ENCODE assay signal across 11 cellular contexts in the genomic region with DNA sequence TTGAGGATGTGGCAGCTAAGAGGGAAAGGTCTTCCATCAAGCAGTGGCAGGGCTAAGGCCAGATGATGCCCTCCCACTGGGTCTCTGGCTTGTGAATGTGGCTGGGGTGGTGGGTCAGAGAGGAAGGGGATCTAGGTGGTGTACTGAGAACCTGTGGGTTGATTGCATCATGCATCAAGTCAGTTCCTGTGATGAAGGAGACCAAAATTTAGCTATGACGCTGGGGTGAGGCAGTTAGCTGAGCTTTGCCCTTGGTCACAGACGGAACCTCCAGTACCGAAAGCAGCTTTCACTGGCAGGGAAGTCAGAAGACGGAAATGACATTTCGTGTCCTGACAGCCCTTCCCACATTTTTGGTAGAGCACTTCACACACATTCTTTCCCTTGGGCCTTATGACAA. TPM values are rescaled to one million over a fixed set of nuclear protein-coding genes. Genes with fewer than 3 reads are reported as not detected.
DNase-seq lines count a peak whose midpoint lies in the region; ATAC-seq, FAIRE-seq and TF ChIP-seq lines count a peak whose summit lies in the region.
"Had no signal": no experiment of that assay in that cellular context is flagged by ENCODE, and none has a peak within 500 bp of the region (broad histone marks: within the 10 kb centered on the region; RNA-seq: fewer than 3 reads in every experiment).

No MANE protein-coding gene starts in this region.

- no peak overlapping the region for H2AFZ ChIP-seq in HepG2 (ENCODE audit: low read length)

- H3K9ac ChIP-seq in HepG2 (ENCODE audit: insufficient read depth, low read depth, low read length): no peak overlapping the region
- peak overlapping the region in 2 of 5 donors; percentile 54 to 59 for H3K9ac ChIP-seq in subcutaneous abdominal adipose tissue (ENCODE audit: low read length in 5 of 5)

- ATAC-seq in activated naive CD8-positive, alpha-beta T cell treated with anti-CD3 and anti-CD28 coated beads, Interleukin-2, amount 50 U/mL, for 24 hours: no peak
- ATAC-seq in HepG2 (no peak), GM21526 (IDR thresholded peaks at IDR 0.05; ENCODE audit: low FRiP score, unreplicated experiment) (no peak), left colon (no peak)

- H3K27ac ChIP-seq in HepG2 (ENCODE audit: extremely low read length, insufficient read depth, low read length) (no peak overlapping the region), subcutaneous abdominal adipose tissue (ENCODE audit: low read depth, low read length) (peak overlapping the region; percentile 90)

- POLR2A ChIA-PET in HepG2 (lab: Yijun Ruan, JAX): no interaction called here

- H3K79me2 ChIP-seq in HepG2 (ENCODE audit: insufficient read depth, low read length): no peaks in the 10 kb centered on the region

- CTCF ChIA-PET in HepG2 (lab: Yijun Ruan, JAX; ENCODE audit: low intra/inter-chr PET ratio, low total read pairs): no interaction called here

- peak overlapping the region; percentile 83 for H3K27ac Mint-ChIP-seq in activated naive CD8-positive, alpha-beta T cell treated with anti-CD3 and anti-CD28 coated beads, Interleukin-2, amount 50 U/mL, for 24 hours

- no peaks in the 10 kb centered on the region for H4K20me1 ChIP-seq in HepG2 (ENCODE audit: insufficient read depth, low read length)

- no peak overlapping the region for H3K4me3 ChIP-seq in HepG2 (replicated peaks in 1 of 3; ENCODE audit: insufficient read depth in 1 of 3, low read depth in 2 of 3, low read length in 3 of 3)
- H3K4me3 ChIP-seq in subcutaneous abdominal adipose tissue (ENCODE audit: low read depth in 1 of 5, low read length in 5 of 5): peak overlapping the region in 1 of 5 donors; percentile 11

- 97% methylated on average over 5 of the region's 5 CpGs for WGBS in HepG2 (ENCODE audit: low lambda C conversion rate)

- TF ChIP-seq CTCF in HepG2 (CRISPR knock-in tag; IDR thresholded peaks at IDR 0.05): no peak

- TF ChIP-seq POLR2A in HepG2 (IDR thresholded peaks at IDR 0.05; ENCODE audit: insufficient read depth in 1 of 2, low read depth in 2 of 2, low read length in 2 of 2): no peak

- TF ChIP-seq EP300 in HepG2 (IDR thresholded peaks at IDR 0.05; ENCODE audit: low read depth in 2 of 2, low read length in 2 of 2) (no peak), HepG2 (CRISPR knock-in tag; IDR thresholded peaks at IDR 0.05; ENCODE audit: borderline replicate concordance) (no peak)

- no peaks in the 10 kb centered on the region for H3K27me3 Mint-ChIP-seq in activated naive CD8-positive, alpha-beta T cell treated with anti-CD3 and anti-CD28 coated beads, Interleukin-2, amount 50 U/mL, for 24 hours

- H3K9me3 ChIP-seq in HepG2 (ENCODE audit: low read length) (no peaks in the 10 kb centered on the region), subcutaneous abdominal adipose tissue (ENCODE audit: control insufficient read depth in 5 of 5, low read length in 5 of 5) (no peaks in the 10 kb centered on the region)

- 0 out of 2 replicates have a peak, but pooled peaks cover 8% of the 10 kb centered on the region for H3K4me1 ChIP-seq in HepG2 (ENCODE audit: insufficient read depth, low read length)
- peaks cover 12 to 66% (median 25%) of the 10 kb centered on the region in 5 donors for H3K4me1 ChIP-seq in subcutaneous abdominal adipose tissue (ENCODE audit: control insufficient read depth in 5 of 5, insufficient read depth in 5 of 5, low read length in 5 of 5)

- peaks cover 15% of the 10 kb centered on the region for H3K4me1 Mint-ChIP-seq in activated naive CD8-positive, alpha-beta T cell treated with anti-CD3 and anti-CD28 coated beads, Interleukin-2, amount 50 U/mL, for 24 hours

- no peak overlapping the region for H3K4me2 ChIP-seq in HepG2 (ENCODE audit: low read depth, low read length)

- H3K27me3 ChIP-seq in HepG2 (ENCODE audit: control insufficient read depth in 1 of 2, insufficient read depth in 2 of 2, low read length in 2 of 2) (no peaks in the 10 kb centered on the region), subcutaneous abdominal adipose tissue (ENCODE audit: control insufficient read depth in 5 of 5, insufficient read depth in 4 of 5, low read length in 5 of 5) (no peaks in the 10 kb centered on the region)

- DNase-seq in NOMO-1 treated with dmso at 0.1 percent for 144 hours (lab: John Stamatoyannopoulos, UW; ENCODE audit: unreplicated experiment) (peak; percentile 49), HepG2 (ENCODE audit: low spot score) (no peak), posterior cingulate gyrus (no peak), left colon (no peak)
- DNase-seq in activated naive CD8-positive, alpha-beta T cell treated with anti-CD3 and anti-CD28 coated beads, Interleukin-2, amount 50 U/mL, for 24 hours: no peak
- DNase-seq: cerebellar nuclear complex, DMS79, NCI-H1105, OCI-M1 had no signal

- H3K36me3 Mint-ChIP-seq in activated naive CD8-positive, alpha-beta T cell treated with anti-CD3 and anti-CD28 coated beads, Interleukin-2, amount 50 U/mL, for 24 hours (ENCODE audit: low read depth): peaks cover 9% of the 10 kb centered on the region

- peaks cover 19 to 43% of the 10 kb centered on the region in 2 experiments for H3K36me3 ChIP-seq in HepG2 (replicated peaks in 1 of 2; ENCODE audit: control insufficient read depth in 1 of 2, insufficient read depth in 2 of 2, low read length in 2 of 2)
- H3K36me3 ChIP-seq in subcutaneous abdominal adipose tissue (ENCODE audit: control insufficient read depth in 5 of 5, insufficient read depth in 5 of 5, low read length in 5 of 5): peaks cover 4 to 41% (median 13%) of the 10 kb centered on the region in 5 donors

- intact Hi-C loops in HepG2 (cut with micrococcal nuclease; ENCODE audit: unreplicated experiment): no loop called here
- intact Hi-C loops in posterior cingulate gyrus (cut with DNase I): loop anchor here (5.0 to 10.0 kb wide), 2 partner anchors 310 to 407 kb away; partner anchors contain the start of gene FCHSD2
- intact Hi-C loops in left colon (cut with DNase I, micrococcal nuclease): loop anchor here in 1 of 2 donors (10.0 kb wide), 1 partner anchor 340 kb away; no protein-coding TSS in a partner anchor

- BruUV-seq in HepG2 (replicated peaks; lab: Mats Ljungman, UMichigan): no TSS peak

- H3K4me3 Mint-ChIP-seq in activated naive CD8-positive, alpha-beta T cell treated with anti-CD3 and anti-CD28 coated beads, Interleukin-2, amount 50 U/mL, for 24 hours: no peak overlapping the region

- H3K9me3 Mint-ChIP-seq in activated naive CD8-positive, alpha-beta T cell treated with anti-CD3 and anti-CD28 coated beads, Interleukin-2, amount 50 U/mL, for 24 hours: no peaks in the 10 kb centered on the region

- FAIRE-seq in HepG2 (lab: Jason Lieb, UNC): no peak

- TF ChIP-seq RAD21 in HepG2 (CRISPR knock-in tag; IDR thresholded peaks at IDR 0.05): no peak

- in situ Hi-C loops in HepG2 (cut with HindIII; ENCODE audit: extremely low pct_ligation_motif_present, low pct_unique_long_range_greater_than_20kb): no loop called here

RNA-seq across cellular contexts. Expression of gene ATG16L2, which starts 20.7 kb away (rescaled TPM):
- total RNA-seq in HepG2 (2016; rRNA removed; fragmentation: Illumina TruSeq; extraction: Trizol) (0.79 and 6.2 TPM in 2 replicates), left colon (10 to 100 TPM; 44.4 to 54.2 TPM)
- total RNA-seq in HepG2 (2016; cell fraction: cytosol; rRNA removed; fragmentation: Illumina TruSeq; extraction: Trizol; ENCODE audit: low read depth): 0.71 and 1.1 TPM in 2 replicates
- total RNA-seq in HepG2 (2016; cell fraction: insoluble cytoplasmic fraction; rRNA removed; fragmentation: Illumina TruSeq; extraction: Trizol): 0.88 and 6.5 TPM in 2 replicates
- total RNA-seq in HepG2 (2016; cell fraction: membrane; rRNA removed; fragmentation: Illumina TruSeq; extraction: Trizol): 0.93 and 2.4 TPM in 2 replicates
- total RNA-seq in HepG2 (2016; cell fraction: nucleus; rRNA removed; fragmentation: Illumina TruSeq; extraction: Trizol): 11.6 and 12.0 TPM in 2 replicates
- 14.8 and 19.3 TPM in 2 replicates for polyA plus RNA-seq in HepG2 (2011; rRNA removed)
- polyA plus RNA-seq in HepG2 (2011; cell fraction: cytosol; rRNA removed): 2.1 and 3.0 TPM in 2 replicates
- 251 and 263 TPM in 2 replicates for polyA plus RNA-seq in HepG2 (2011; cell fraction: nucleus; rRNA removed)
- polyA plus RNA-seq in HepG2 (2012): 8.2 and 9.1 TPM in 2 replicates
- 0.28 and 0.58 TPM in 2 replicates for polyA plus RNA-seq in HepG2 (2016; cell fraction: cytosol; fragmentation: Illumina TruSeq; extraction: Trizol; ENCODE audit: low read depth)
- 0.75 and 1.2 TPM in 2 replicates for polyA plus RNA-seq in HepG2 (2016; cell fraction: insoluble cytoplasmic fraction; fragmentation: Illumina TruSeq; extraction: Trizol; ENCODE audit: low read depth)
- 0.56 and 0.72 TPM in 2 replicates for polyA plus RNA-seq in HepG2 (2016; cell fraction: membrane; fragmentation: Illumina TruSeq; extraction: Trizol; ENCODE audit: low read depth)
- polyA plus RNA-seq in HepG2 (2016; cell fraction: nucleus; fragmentation: Illumina TruSeq; extraction: Trizol; ENCODE audit: insufficient read depth, low read depth): 31.9 and 32.0 TPM in 2 replicates
- polyA minus RNA-seq in HepG2 (2011; rRNA and poly(A)+ RNA removed; ENCODE audit: low replicate concordance): 9.4 and 19.0 TPM in 2 replicates
- 0.69 and 0.97 TPM in 2 replicates for polyA minus RNA-seq in HepG2 (2011; cell fraction: cytosol; rRNA and poly(A)+ RNA removed)
- polyA minus RNA-seq in HepG2 (2011; cell fraction: nucleus; rRNA and poly(A)+ RNA removed): 25.1 and 27.8 TPM in 2 replicates

RNA-seq across cellular contexts. Expression of gene STARD10, which starts 41.1 kb away (rescaled TPM):
- total RNA-seq in HepG2 (2016; rRNA removed; fragmentation: Illumina TruSeq; extraction: Trizol) (248 and 341 TPM in 2 replicates), left colon (100 to 1,000 TPM; 417 to 464 TPM)
- total RNA-seq in HepG2 (2016; cell fraction: cytosol; rRNA removed; fragmentation: Illumina TruSeq; extraction: Trizol; ENCODE audit: low read depth): 1,658 and 1,675 TPM in 2 replicates
- 231 and 367 TPM in 2 replicates for total RNA-seq in HepG2 (2016; cell fraction: insoluble cytoplasmic fraction; rRNA removed; fragmentation: Illumina TruSeq; extraction: Trizol)
- total RNA-seq in HepG2 (2016; cell fraction: membrane; rRNA removed; fragmentation: Illumina TruSeq; extraction: Trizol): 1,130 and 1,245 TPM in 2 replicates
- total RNA-seq in HepG2 (2016; cell fraction: nucleus; rRNA removed; fragmentation: Illumina TruSeq; extraction: Trizol): 138 and 147 TPM in 2 replicates
- 260 and 311 TPM in 2 replicates for polyA plus RNA-seq in HepG2 (2011; rRNA removed)
- 248 and 317 TPM in 2 replicates for polyA plus RNA-seq in HepG2 (2011; cell fraction: cytosol; rRNA removed)
- polyA plus RNA-seq in HepG2 (2011; cell fraction: nucleus; rRNA removed): 146 and 149 TPM in 2 replicates
- 146 and 179 TPM in 2 replicates for polyA plus RNA-seq in HepG2 (2012)
- polyA plus RNA-seq in HepG2 (2016; cell fraction: cytosol; fragmentation: Illumina TruSeq; extraction: Trizol; ENCODE audit: low read depth): 2,121 and 2,355 TPM in 2 replicates
- 324 and 400 TPM in 2 replicates for polyA plus RNA-seq in HepG2 (2016; cell fraction: insoluble cytoplasmic fraction; fragmentation: Illumina TruSeq; extraction: Trizol; ENCODE audit: low read depth)
- polyA plus RNA-seq in HepG2 (2016; cell fraction: membrane; fragmentation: Illumina TruSeq; extraction: Trizol; ENCODE audit: low read depth): 1,491 and 1,549 TPM in 2 replicates
- 357 and 378 TPM in 2 replicates for polyA plus RNA-seq in HepG2 (2016; cell fraction: nucleus; fragmentation: Illumina TruSeq; extraction: Trizol; ENCODE audit: insufficient read depth, low read depth)
- 15.4 and 222 TPM in 2 replicates for polyA minus RNA-seq in HepG2 (2011; rRNA and poly(A)+ RNA removed; ENCODE audit: low replicate concordance)
- polyA minus RNA-seq in HepG2 (2011; cell fraction: cytosol; rRNA and poly(A)+ RNA removed): 77.0 and 88.8 TPM in 2 replicates
- 41.4 and 44.8 TPM in 2 replicates for polyA minus RNA-seq in HepG2 (2011; cell fraction: nucleus; rRNA and poly(A)+ RNA removed)
